ENCODE assay signal across 12 cellular contexts in the genomic region with DNA sequence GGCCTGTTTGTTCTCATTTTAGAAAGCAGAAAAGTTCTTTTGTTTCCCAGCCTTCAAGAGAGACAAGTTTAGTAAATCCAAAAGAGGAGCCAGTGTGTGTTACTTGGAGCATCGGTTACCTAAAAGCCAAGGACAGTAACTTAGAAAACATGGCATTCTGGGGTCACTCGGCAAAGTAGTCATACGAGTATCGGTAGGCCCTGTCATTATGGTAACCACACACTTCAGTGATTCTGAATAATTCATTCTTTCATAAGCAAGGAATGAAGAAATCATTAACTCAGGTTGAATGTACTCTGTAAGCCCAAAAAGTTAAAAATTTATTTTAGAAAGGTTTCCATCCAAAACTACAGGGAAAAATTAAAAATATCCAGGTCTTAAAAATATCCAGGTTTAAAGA. TPM values are rescaled to one million over a fixed set of nuclear protein-coding genes. Genes with fewer than 3 reads are reported as not detected.
"Had no signal": no experiment of that assay in that cellular context is flagged by ENCODE, and none has a peak within 500 bp of the region (broad histone marks: within the 10 kb centered on the region; RNA-seq: fewer than 3 reads in every experiment).

No MANE protein-coding gene starts in this region.

- ATAC-seq: activated CD4-positive, alpha-beta T cell treated with anti-CD3 and anti-CD28 coated beads for 36 hours; heart left ventricle; T-cell had no signal

- H3K27ac Mint-ChIP-seq: activated CD4-positive, alpha-beta T cell treated with anti-CD3 and anti-CD28 coated beads for 36 hours; activated naive CD4-positive, alpha-beta T cell treated with anti-CD3 and anti-CD28 coated beads for 36 hours; activated T-helper 1 cell treated with anti-CD3 and anti-CD28 coated beads, Interleukin-12 subunit alpha, Interleukin-12 subunit beta, Interleukin-2, Interleukin-4 antibody, amounts not matched to agents 30 ng/mL and 10 ng/mL and 1 ng/mL, durations not matched to agents 14 hours and 24 hours and 36 hours; T-cell had no signal

- H3K27me3 Mint-ChIP-seq: activated CD4-positive, alpha-beta T cell treated with anti-CD3 and anti-CD28 coated beads for 36 hours; T-cell had no signal

- H3K9me3 Mint-ChIP-seq: activated naive CD4-positive, alpha-beta T cell treated with anti-CD3 and anti-CD28 coated beads for 36 hours; activated T-helper 1 cell treated with anti-CD3 and anti-CD28 coated beads, Interleukin-12 subunit alpha, Interleukin-12 subunit beta, Interleukin-2, Interleukin-4 antibody, amounts not matched to agents 30 ng/mL and 10 ng/mL and 1 ng/mL, durations not matched to agents 14 hours and 24 hours and 36 hours; T-cell had no signal

- DNase-seq: activated CD4-positive, alpha-beta T cell treated with anti-CD3 and anti-CD28 coated beads for 36 hours; activated naive CD4-positive, alpha-beta T cell treated with anti-CD3 and anti-CD28 coated beads for 36 hours; colonic mucosa; foreskin melanocyte; heart left ventricle; retina; T-cell; T1000; thyroid gland; WERI-Rb-1 had no signal

- H3K4me3 Mint-ChIP-seq: activated CD4-positive, alpha-beta T cell treated with anti-CD3 and anti-CD28 coated beads for 36 hours; activated naive CD4-positive, alpha-beta T cell treated with anti-CD3 and anti-CD28 coated beads for 36 hours; activated T-helper 1 cell treated with anti-CD3 and anti-CD28 coated beads, Interleukin-12 subunit alpha, Interleukin-12 subunit beta, Interleukin-2, Interleukin-4 antibody, amounts not matched to agents 30 ng/mL and 10 ng/mL and 1 ng/mL, durations not matched to agents 14 hours and 24 hours and 36 hours; neural crest cell; T-cell had no signal

- H3K36me3 Mint-ChIP-seq: T-cell had no signal

- H3K4me1 Mint-ChIP-seq: activated CD4-positive, alpha-beta T cell treated with anti-CD3 and anti-CD28 coated beads for 36 hours; T-cell had no signal

RNA-seq across cellular contexts. Expression of gene CNKSR3, which starts 34.0 kb away (rescaled TPM):
- total RNA-seq: activated T-helper 1 cell treated with anti-CD3 and anti-CD28 coated beads, Interleukin-12 subunit alpha, Interleukin-12 subunit beta, Interleukin-2, Interleukin-4 antibody, amounts not matched to agents 30 ng/mL and 10 ng/mL and 1 ng/mL, durations not matched to agents 14 hours and 24 hours and 36 hours had no signal
